In genomic region chr3:129228891-129229585, GRCh38 we compare ENCODE assay signal across 8 cellular contexts. TPM values are rescaled to one million over a fixed set of nuclear protein-coding genes. Genes with fewer than 3 reads are reported as not detected.
DNase-seq lines count a peak whose midpoint lies in the region; ATAC-seq and TF ChIP-seq lines count a peak whose summit lies in the region.

No MANE protein-coding gene starts in this region.

- whole genome bisulfite sequencing in liver, result 51% methylated on average over 11 of the region's 11 CpGs

- peaks cover 3 to 31% (median 24%) of the 10 kb centered on the region in 4 donors for H3K4me1 ChIP-seq in liver (ENCODE audit: control insufficient read depth in 4 of 4, insufficient read depth in 4 of 4, low read length in 3 of 4)

- TF ChIP-seq CTCF in HL-60 (IDR thresholded peaks at IDR 0.05; ENCODE audit: insufficient read depth, low read length), result no peak
- TF ChIP-seq CTCF in liver (IDR thresholded peaks at IDR 0.05; ENCODE audit: low read depth, low read length, missing input control), result no peak

- TF ChIP-seq RAD21 in liver (IDR thresholded peaks at IDR 0.05), result no peak

- H3K27me3 ChIP-seq in HL-60 (ENCODE audit: insufficient read depth, poor library complexity, severe bottlenecking) (no peaks in the 10 kb centered on the region), liver (ENCODE audit: control insufficient read depth in 4 of 4, insufficient read depth in 4 of 4, low read length in 3 of 4) (no peaks in the 10 kb centered on the region)

- DNase-seq in AG08396 (ENCODE audit: low spot score) (peak; percentile 42), HL-60 (ENCODE audit: low read depth in 1 of 2, low spot score in 1 of 2) (peak; percentile 49 to 68), astrocyte of the hippocampus (ENCODE audit: low read depth, low spot score) (peak; percentile 69), NK-92 (lab: John Stamatoyannopoulos, UW; ENCODE audit: unreplicated experiment) (no peak)
- DNase-seq in stimulated activated CD4-positive, alpha-beta T cell treated with anti-CD3 and anti-CD28 coated beads, Interleukin-4, amount 100 ng/mL, for 24 hours, result no peak

- no peaks in the 10 kb centered on the region for H3K9me3 ChIP-seq in liver (ENCODE audit: control insufficient read depth in 4 of 4, low read length in 3 of 4)

- H3K4me3 ChIP-seq in HL-60 (replicated peaks; ENCODE audit: insufficient read depth, low read length) (no peak overlapping the region), liver (ENCODE audit: low read depth in 1 of 3, low read length in 3 of 3) (no peak overlapping the region)

- no peak overlapping the region for H3K9ac ChIP-seq in liver (ENCODE audit: low read depth in 1 of 2, low read length in 2 of 2)

- H3K27ac ChIP-seq in HL-60 (replicated peaks) (peak overlapping the region; percentile 85), liver (ENCODE audit: low read depth in 1 of 2, low read length in 2 of 2) (peak overlapping the region; percentile 43 to 76)

- no peak for ATAC-seq in HG03175 (IDR thresholded peaks at IDR 0.05; ENCODE audit: unreplicated experiment)
- no peak for ATAC-seq in GM21526 (IDR thresholded peaks at IDR 0.05; ENCODE audit: low FRiP score, unreplicated experiment)

- H3K36me3 ChIP-seq in liver (ENCODE audit: control insufficient read depth in 4 of 4, insufficient read depth in 3 of 4, low read depth in 1 of 4, low read length in 3 of 4), result no peaks in the 10 kb centered on the region

TF ChIP-seq in liver, 16 proteins besides CTCF, POLR2A, EP300 and RAD21:
- peak; percentile 40 for TF ChIP-seq NR2F2 (IDR thresholded peaks at IDR 0.05)
- TF ChIP-seq EGR1 (IDR thresholded peaks at IDR 0.05; ENCODE audit: low read depth in 2 of 2), result peak in 1 of 2 donors; percentile 49
- TF ChIP-seq, protein P1, sequence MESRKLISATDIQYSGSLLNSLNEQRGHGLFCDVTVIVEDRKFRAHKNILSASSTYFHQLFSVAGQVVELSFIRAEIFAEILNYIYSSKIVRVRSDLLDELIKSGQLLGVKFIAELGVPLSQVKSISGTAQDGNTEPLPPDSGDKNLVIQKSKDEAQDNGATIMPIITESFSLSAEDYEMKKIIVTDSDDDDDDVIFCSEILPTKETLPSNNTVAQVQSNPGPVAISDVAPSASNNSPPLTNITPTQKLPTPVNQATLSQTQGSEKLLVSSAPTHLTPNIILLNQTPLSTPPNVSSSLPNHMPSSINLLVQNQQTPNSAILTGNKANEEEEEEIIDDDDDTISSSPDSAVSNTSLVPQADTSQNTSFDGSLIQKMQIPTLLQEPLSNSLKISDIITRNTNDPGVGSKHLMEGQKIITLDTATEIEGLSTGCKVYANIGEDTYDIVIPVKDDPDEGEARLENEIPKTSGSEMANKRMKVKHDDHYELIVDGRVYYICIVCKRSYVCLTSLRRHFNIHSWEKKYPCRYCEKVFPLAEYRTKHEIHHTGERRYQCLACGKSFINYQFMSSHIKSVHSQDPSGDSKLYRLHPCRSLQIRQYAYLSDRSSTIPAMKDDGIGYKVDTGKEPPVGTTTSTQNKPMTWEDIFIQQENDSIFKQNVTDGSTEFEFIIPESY (IDR thresholded peaks at IDR 0.05), result no peak
TF ChIP-seq in liver: peak in this region for 2.

RNA-seq across cellular contexts. Expression of gene COPG1, which starts 20.4 kb away (rescaled TPM):
- 100 to 1,000 TPM in 1 of 2 donors, 10 to 100 TPM in 1; 68.4 to 177 TPM for total RNA-seq in liver
- 100 to 1,000 TPM in 1 of 2 donors, 10 to 100 TPM in 1; 49.8 to 106 TPM for polyA plus RNA-seq in liver

RNA-seq across cellular contexts. Expression of gene CNBP, which starts 45.3 kb away (rescaled TPM):
- 100 to 1,000 TPM; 162 to 245 TPM for total RNA-seq in liver
- polyA plus RNA-seq in liver, result 100 to 1,000 TPM; 183 to 291 TPM

RNA-seq across cellular contexts. Expression of gene HMCES, which starts 49.6 kb away (rescaled TPM):
- total RNA-seq in liver, result 10 to 100 TPM; 13.7 to 18.2 TPM
- polyA plus RNA-seq in liver, result 10 to 100 TPM; 15.3 to 15.4 TPM

Comparison
In these comparisons a context has a peak if more than half of its experiments do, and no peak if none do; other contexts are left out.
1. DNase-seq: peak in AG08396 (single experiment), HL-60 (2 of 2) and astrocyte of the hippocampus (single experiment); none in stimulated activated CD4-positive, alpha-beta T cell treated with anti-CD3 and anti-CD28 coated beads, Interleukin-4, amount 100 ng/mL, for 24 hours (single experiment) and NK-92 (single experiment).